ENCODE assay signal across 8 cellular contexts in genomic region chr15:43903864-43904290, GRCh38.
DNase-seq lines count a peak whose midpoint lies in the region; ATAC-seq and TF ChIP-seq lines count a peak whose summit lies in the region.

No MANE protein-coding gene starts in this region.

- H3K9me3 ChIP-seq in DND-41 (ENCODE audit: insufficient read depth, low read length, severe bottlenecking) (no peaks in the 10 kb centered on the region), upper lobe of left lung (no peaks in the 10 kb centered on the region)

- H3K27me3 ChIP-seq in DND-41 (ENCODE audit: insufficient read depth, low read length, poor library complexity) (no peaks in the 10 kb centered on the region), upper lobe of left lung (no peaks in the 10 kb centered on the region)

- H3K27ac ChIP-seq in DND-41 (ENCODE audit: low read length), result no peak overlapping the region
- no peak overlapping the region for H3K27ac ChIP-seq in upper lobe of left lung

- 17 to 25% methylated on average over 6 to 8 of the region's 8 CpGs for WGBS in upper lobe of left lung, 2 donors

- no peaks in the 10 kb centered on the region for H3K36me3 ChIP-seq in DND-41 (ENCODE audit: insufficient read depth, low read length)
- no peaks in the 10 kb centered on the region for H3K36me3 ChIP-seq in upper lobe of left lung

- H3K27ac Mint-ChIP-seq in activated T-helper 1 cell treated with anti-CD3 and anti-CD28 coated beads, Interleukin-12 subunit alpha, Interleukin-12 subunit beta, Interleukin-2, Interleukin-4 antibody, amounts not matched to agents 30 ng/mL and 10 ng/mL and 1 ng/mL, durations not matched to agents 14 hours and 24 hours and 36 hours, result no peak overlapping the region

- H3K9me3 Mint-ChIP-seq in activated T-helper 1 cell treated with anti-CD3 and anti-CD28 coated beads, Interleukin-12 subunit alpha, Interleukin-12 subunit beta, Interleukin-2, Interleukin-4 antibody, amounts not matched to agents 30 ng/mL and 10 ng/mL and 1 ng/mL, durations not matched to agents 14 hours and 24 hours and 36 hours, result no peaks in the 10 kb centered on the region

- no peaks in the 10 kb centered on the region for H3K4me1 ChIP-seq in DND-41 (ENCODE audit: insufficient read depth, low read length)
- H3K4me1 ChIP-seq in upper lobe of left lung, result no peaks in the 10 kb centered on the region

- no peaks in the 10 kb centered on the region for H3K4me1 Mint-ChIP-seq in activated T-helper 1 cell treated with anti-CD3 and anti-CD28 coated beads, Interleukin-12 subunit alpha, Interleukin-12 subunit beta, Interleukin-2, Interleukin-4 antibody, amounts not matched to agents 30 ng/mL and 10 ng/mL and 1 ng/mL, durations not matched to agents 14 hours and 24 hours and 36 hours (ENCODE audit: low read depth)

- peak; percentile 87 for TF ChIP-seq CTCF in DND-41 (IDR thresholded peaks at IDR 0.05; ENCODE audit: borderline replicate concordance, extremely low read depth, low read length, poor library complexity, severe bottlenecking)
- peak in 2 of 3 donors; percentile 56 to 66 for TF ChIP-seq CTCF in omental fat pad (IDR thresholded peaks at IDR 0.05)
- TF ChIP-seq CTCF in upper lobe of left lung (IDR thresholded peaks at IDR 0.05), result peak; percentile 45 to 79 (median 72)

- no peaks in the 10 kb centered on the region for H3K36me3 Mint-ChIP-seq in activated T-helper 1 cell treated with anti-CD3 and anti-CD28 coated beads, Interleukin-12 subunit alpha, Interleukin-12 subunit beta, Interleukin-2, Interleukin-4 antibody, amounts not matched to agents 30 ng/mL and 10 ng/mL and 1 ng/mL, durations not matched to agents 14 hours and 24 hours and 36 hours (ENCODE audit: low read depth)

- H3K4me2 ChIP-seq in DND-41 (ENCODE audit: insufficient read depth, low read length), result no peak overlapping the region

- H3K27me3 Mint-ChIP-seq in activated T-helper 1 cell treated with anti-CD3 and anti-CD28 coated beads, Interleukin-12 subunit alpha, Interleukin-12 subunit beta, Interleukin-2, Interleukin-4 antibody, amounts not matched to agents 30 ng/mL and 10 ng/mL and 1 ng/mL, durations not matched to agents 14 hours and 24 hours and 36 hours (ENCODE audit: insufficient read depth), result no peaks in the 10 kb centered on the region

- H2AFZ ChIP-seq in DND-41 (ENCODE audit: low read depth, low read length), result no peak overlapping the region

- TF ChIP-seq EP300 in upper lobe of left lung (IDR thresholded peaks at IDR 0.05), result no peak

- H4K20me1 ChIP-seq in DND-41 (ENCODE audit: insufficient read depth, low read length), result no peaks in the 10 kb centered on the region

- ATAC-seq in DND-41 (ENCODE audit: insufficient read depth, low read depth) (peak; percentile 92), omental fat pad (ENCODE audit: low FRiP score) (peak; percentile 27), upper lobe of left lung (ENCODE audit: low FRiP score in 2 of 2) (peak in 1 of 2 donors; percentile 69), GM18870 (IDR thresholded peaks at IDR 0.05; ENCODE audit: unreplicated experiment) (no peak)

- DNase-seq in DND-41 (peak; percentile 71), HT-29 (ENCODE audit: low spot score) (peak; percentile 89), RPMI8226 (peak; percentile 66), fibroblast of the conjunctiva (ENCODE audit: low read depth) (peak; percentile 22), omental fat pad (ENCODE audit: low spot score) (peak; percentile 47), upper lobe of left lung (no peak)
- peak; percentile 41 for DNase-seq in activated T-helper 1 cell treated with anti-CD3 and anti-CD28 coated beads, Interleukin-12 subunit alpha, Interleukin-12 subunit beta, Interleukin-2, Interleukin-4 antibody, amounts not matched to agents 30 ng/mL and 10 ng/mL and 1 ng/mL, durations not matched to agents 14 hours and 24 hours and 36 hours (ENCODE audit: low spot score)

- H3K9ac ChIP-seq in DND-41 (ENCODE audit: low read depth, low read length), result no peak overlapping the region

- no peak for TF ChIP-seq POLR2A in upper lobe of left lung (IDR thresholded peaks at IDR 0.05)

- H3K4me3 Mint-ChIP-seq in activated T-helper 1 cell treated with anti-CD3 and anti-CD28 coated beads, Interleukin-12 subunit alpha, Interleukin-12 subunit beta, Interleukin-2, Interleukin-4 antibody, amounts not matched to agents 30 ng/mL and 10 ng/mL and 1 ng/mL, durations not matched to agents 14 hours and 24 hours and 36 hours, result no peak overlapping the region

- H3K79me2 ChIP-seq in DND-41 (ENCODE audit: insufficient read depth, low read length), result no peaks in the 10 kb centered on the region

- intact Hi-C loops in activated T-helper 1 cell treated with anti-CD3 and anti-CD28 coated beads, Interleukin-12 subunit alpha, Interleukin-12 subunit beta, Interleukin-2, Interleukin-4 antibody, amounts not matched to agents 30 ng/mL and 10 ng/mL and 1 ng/mL, durations not matched to agents 14 hours and 24 hours and 36 hours (cut with micrococcal nuclease), result loop anchor here (1.0 kb wide), 2 partner anchors 162 to 315 kb away; no protein-coding TSS in a partner anchor

- H3K4me3 ChIP-seq in DND-41 (ENCODE audit: low read depth in 1 of 2, low read length in 2 of 2) (no peak overlapping the region), upper lobe of left lung (no peak overlapping the region)

Comparison
In these comparisons a context has a peak if more than half of its experiments do, and no peak if none do; other contexts are left out.
1. DNase-seq: peak in DND-41 (single experiment), HT-29 (single experiment), RPMI8226 (single experiment), activated T-helper 1 cell treated with anti-CD3 and anti-CD28 coated beads, Interleukin-12 subunit alpha, Interleukin-12 subunit beta, Interleukin-2, Interleukin-4 antibody, amounts not matched to agents 30 ng/mL and 10 ng/mL and 1 ng/mL, durations not matched to agents 14 hours and 24 hours and 36 hours (single experiment), fibroblast of the conjunctiva (single experiment) and omental fat pad (single experiment); none in upper lobe of left lung (0 of 2).
2. Peak in every context shown above with its lines, with median percentiles within 50 percentile points of each other: CTCF ChIP-seq.